In genomic region chr14:105999361-106000028, GRCh38 we compare ENCODE assay signal across 8 cellular contexts.
A peak's percentile ranks its signal among the peaks of the same experiment; 100 is the strongest.
DNase-seq lines count a peak whose midpoint lies in the region; ATAC-seq and TF ChIP-seq lines count a peak whose summit lies in the region.

No MANE protein-coding gene starts in this region.

- no peaks in the 10 kb centered on the region for H3K9me3 ChIP-seq in CD8-positive, alpha-beta T cell (ENCODE audit: low read length)
- H3K9me3 ChIP-seq in osteoblast (ENCODE audit: low read depth, low read length): no peaks in the 10 kb centered on the region

- H3K27me3 Mint-ChIP-seq in CD8-positive, alpha-beta T cell (ENCODE audit: low read depth): no peaks in the 10 kb centered on the region

- H3K79me2 ChIP-seq in osteoblast (ENCODE audit: insufficient read depth, low read length): no peaks in the 10 kb centered on the region

- H3K27ac ChIP-seq in CD8-positive, alpha-beta T cell (ENCODE audit: low read depth, low read length): no peak overlapping the region
- no peak overlapping the region for H3K27ac ChIP-seq in osteoblast (ENCODE audit: low read depth, low read length)

- POLR2A ChIA-PET in CD8-positive, alpha-beta T cell (lab: Charles Lee): no interaction called here

- intact Hi-C loops in CD8-positive, alpha-beta T cell (cut with DNase I, micrococcal nuclease): loop anchor here in 1 of 2 experiments (1.0 kb wide), 1 partner anchor 24 kb away; no protein-coding TSS in a partner anchor

- H2AFZ ChIP-seq in osteoblast (ENCODE audit: low read length): no peak overlapping the region

- no peak overlapping the region for H3K27ac Mint-ChIP-seq in CD8-positive, alpha-beta T cell

- no peaks in the 10 kb centered on the region for H3K9me3 Mint-ChIP-seq in CD8-positive, alpha-beta T cell

- H3K36me3 Mint-ChIP-seq in CD8-positive, alpha-beta T cell: no peaks in the 10 kb centered on the region

- peaks cover 28% of the 10 kb centered on the region for H3K4me1 ChIP-seq in CD8-positive, alpha-beta T cell (ENCODE audit: insufficient read depth, low read length)
- peaks cover 5% of the 10 kb centered on the region for H3K4me1 ChIP-seq in osteoblast (ENCODE audit: insufficient read depth, low read length)

- peak overlapping the region; percentile 3 for H3K4me3 Mint-ChIP-seq in CD8-positive, alpha-beta T cell

- DNase-seq in CD8-positive, alpha-beta T cell: peak in 5 of 7 experiments; percentile 44 to 88 (median 83)
- DNase-seq in HUDEP-2 (lab: John Stamatoyannopoulos, UW; ENCODE audit: unreplicated experiment in 76 of 76) (peak in 69 of 76 experiments; percentile 2 to 87 (median 61)), dermis microvascular lymphatic vessel endothelial cell (ENCODE audit: low read depth in 2 of 2) (peak; percentile 0 to 38), osteoblast (ENCODE audit: insufficient read length, low spot score, missing footprints) (peak; percentile 66), epidermal melanocyte (ENCODE audit: insufficient read length, low spot score) (no peak), NCI-H128 (lab: John Stamatoyannopoulos, UW; ENCODE audit: unreplicated experiment) (no peak)
- peak; percentile 26 to 87 (median 62) for DNase-seq in activated CD4-positive, CD25-positive, alpha-beta regulatory T cell (lab: John Stamatoyannopoulos, UW)

- no peak overlapping the region for H3K4me3 ChIP-seq in CD8-positive, alpha-beta T cell (ENCODE audit: low read depth, low read length)
- no peak overlapping the region for H3K4me3 ChIP-seq in osteoblast (ENCODE audit: insufficient read depth, low read length)

- TF ChIP-seq CTCF in CD8-positive, alpha-beta T cell (IDR thresholded peaks at IDR 0.05): peak; percentile 70
- TF ChIP-seq CTCF in osteoblast (IDR thresholded peaks at IDR 0.05; ENCODE audit: extremely low read depth, low read depth, low read length): peak; percentile 59

- H3K27me3 ChIP-seq in CD8-positive, alpha-beta T cell (ENCODE audit: insufficient read depth, low read length): no peaks in the 10 kb centered on the region
- H3K27me3 ChIP-seq in osteoblast (ENCODE audit: insufficient read depth, low read length): no peaks in the 10 kb centered on the region

- H3K4me1 Mint-ChIP-seq in CD8-positive, alpha-beta T cell (ENCODE audit: low read depth): peaks cover 38% of the 10 kb centered on the region

- H4K20me1 ChIP-seq in osteoblast (ENCODE audit: insufficient read depth, low read length): no peaks in the 10 kb centered on the region

- H3K36me3 ChIP-seq in CD8-positive, alpha-beta T cell (ENCODE audit: insufficient read depth, low read length): no peaks in the 10 kb centered on the region
- H3K36me3 ChIP-seq in osteoblast (ENCODE audit: insufficient read depth, low read length): no peaks in the 10 kb centered on the region

- ATAC-seq in CD8-positive, alpha-beta T cell: peak; percentile 86
- ATAC-seq in GM19455 (IDR thresholded peaks at IDR 0.05; ENCODE audit: unreplicated experiment): peak; percentile 57

- CTCF ChIA-PET in CD8-positive, alpha-beta T cell (lab: Charles Lee): interaction anchor here (0.7 kb wide), 1 partner anchor 36 kb away, joined by 3 read pairs; no protein-coding TSS in a partner anchor

- H3K4me2 ChIP-seq in osteoblast (ENCODE audit: insufficient read depth, low read length): no peak overlapping the region

Comparison
In these comparisons a context has a peak if more than half of its experiments do, and no peak if none do; other contexts are left out.
1. DNase-seq: peak in CD8-positive, alpha-beta T cell (5 of 7), HUDEP-2 (69 of 76), activated CD4-positive, CD25-positive, alpha-beta regulatory T cell (4 of 4), dermis microvascular lymphatic vessel endothelial cell (2 of 2) and osteoblast (single experiment); none in epidermal melanocyte (single experiment) and NCI-H128 (single experiment).